In the genomic region with DNA sequence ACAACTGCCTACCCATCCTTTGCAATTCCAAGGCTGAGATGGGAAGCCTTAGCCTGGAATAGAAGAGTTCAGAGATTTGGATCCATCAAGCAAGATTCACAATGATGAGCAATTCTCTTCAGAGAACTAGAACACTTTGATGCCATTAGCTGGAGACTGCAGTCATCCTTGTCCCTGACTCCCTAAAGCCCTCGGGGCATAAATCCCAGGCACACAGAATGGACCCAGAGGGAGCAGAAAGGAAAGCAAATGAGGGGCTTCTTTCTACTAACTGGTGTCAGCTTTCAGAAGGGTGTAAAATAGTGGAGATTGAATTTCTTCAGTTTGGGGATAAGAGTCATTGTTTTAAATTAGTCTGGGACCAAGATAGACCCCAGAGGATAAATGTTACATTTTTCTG, we compare ENCODE assay signal across 31 cellular contexts.
"Had no signal": no experiment of that assay in that cellular context is flagged by ENCODE, and none has a peak within 500 bp of the region (broad histone marks: within the 10 kb centered on the region; RNA-seq: fewer than 3 reads in every experiment).

No MANE protein-coding gene starts in this region.

- H3K27me3 ChIP-seq: brain microvascular endothelial cell had no signal

- DNase-seq: activated CD4-positive, alpha-beta T cell treated with anti-CD3 and anti-CD28 coated beads, Interleukin-2, amount 10 ng/mL, durations not matched to agents 24 days and 14 days; activated CD4-positive, alpha-beta T cell treated with anti-CD3 and anti-CD28 coated beads, Interleukin-2, amount 50 U/mL, for 4 hours; activated CD8-positive, alpha-beta T cell treated with anti-CD3 and anti-CD28 coated beads for 36 hours; activated effector memory CD4-positive, alpha-beta T cell treated with anti-CD3 and anti-CD28 coated beads, Interleukin-2, amount 50 U/mL, for 16 hours; activated naive CD4-positive, alpha-beta T cell; activated naive CD4-positive, alpha-beta T cell treated with anti-CD3 and anti-CD28 coated beads, Interleukin-2, amount 50 U/mL, for 16 hours; activated naive CD8-positive, alpha-beta T cell treated with anti-CD3 and anti-CD28 coated beads for 36 hours; activated T-cell treated with anti-CD3 and anti-CD28 coated beads, Interleukin-2, amount 50 U/mL, for 1 hour; activated T-cell treated with anti-CD3 and anti-CD28 coated beads, Interleukin-2, amount 50 U/mL, for 72 hours; amniotic stem cell; aorta; brain microvascular endothelial cell; central memory CD4-positive, alpha-beta T cell; MM.1S; NCI-H1092; NCI-H1436 treated with DMSO at 0.1 percent for 48 hours; NCI-H187 treated with DMSO at 0.1 percent for 48 hours; NCI-H2081; NCI-H2227 treated with DMSO at 0.1 percent for 48 hours; NCI-H446; NCI-H510A treated with DMSO at 0.1 percent for 48 hours; NCI-H526 treated with DMSO at 0.1 percent for 48 hours; NK-92 treated with Interleukin-12 subunit alpha and Interleukin-12 subunit beta, amount 100 ng/mL, for 24 hours; PC-9; SIG-M5; SW 1271; T1000 had no signal

- H3K4me3 Mint-ChIP-seq: activated CD4-positive, alpha-beta T cell treated with anti-CD3 and anti-CD28 coated beads, Interleukin-2, amount 10 ng/mL, durations not matched to agents 24 days and 14 days; activated CD8-positive, alpha-beta T cell treated with anti-CD3 and anti-CD28 coated beads for 36 hours; activated naive CD8-positive, alpha-beta T cell treated with anti-CD3 and anti-CD28 coated beads for 36 hours; activated T-cell treated with anti-CD3 and anti-CD28 coated beads, Interleukin-2, amount 50 U/mL, for 72 hours; activated T-helper 17 cell treated with anti-CD3 and anti-CD28 coated beads, Interleukin-2, amount 50 U/mL, for 72 hours had no signal

- H3K27ac ChIP-seq: brain microvascular endothelial cell, KMS-11, PC-9, RWPE1 had no signal

- H3K27ac Mint-ChIP-seq: activated CD4-positive, alpha-beta T cell treated with anti-CD3 and anti-CD28 coated beads, Interleukin-2, amount 10 ng/mL, durations not matched to agents 24 days and 14 days; activated CD8-positive, alpha-beta T cell treated with anti-CD3 and anti-CD28 coated beads for 36 hours; activated naive CD8-positive, alpha-beta T cell treated with anti-CD3 and anti-CD28 coated beads for 36 hours; activated T-cell treated with anti-CD3 and anti-CD28 coated beads, Interleukin-2, amount 50 U/mL, for 72 hours; activated T-helper 17 cell treated with anti-CD3 and anti-CD28 coated beads, Interleukin-2, amount 50 U/mL, for 72 hours had no signal

- H3K4me3 ChIP-seq: PC-9 had no signal

- ATAC-seq: activated CD8-positive, alpha-beta T cell treated with anti-CD3 and anti-CD28 coated beads for 36 hours; activated T-cell treated with anti-CD3 and anti-CD28 coated beads, Interleukin-2, amount 50 U/mL, for 72 hours; activated T-helper 17 cell treated with anti-CD3 and anti-CD28 coated beads, Interleukin-2, amount 50 U/mL, for 72 hours; Right ventricle myocardium inferior had no signal

- H3K9me3 Mint-ChIP-seq: activated CD4-positive, alpha-beta T cell treated with anti-CD3 and anti-CD28 coated beads, Interleukin-2, amount 10 ng/mL, durations not matched to agents 24 days and 14 days; activated naive CD8-positive, alpha-beta T cell treated with anti-CD3 and anti-CD28 coated beads for 36 hours; activated T-cell treated with anti-CD3 and anti-CD28 coated beads, Interleukin-2, amount 50 U/mL, for 72 hours; activated T-helper 17 cell treated with anti-CD3 and anti-CD28 coated beads, Interleukin-2, amount 50 U/mL, for 72 hours had no signal

- H3K4me1 Mint-ChIP-seq: activated CD4-positive, alpha-beta T cell treated with anti-CD3 and anti-CD28 coated beads, Interleukin-2, amount 10 ng/mL, durations not matched to agents 24 days and 14 days; activated naive CD8-positive, alpha-beta T cell treated with anti-CD3 and anti-CD28 coated beads for 36 hours; activated T-helper 17 cell treated with anti-CD3 and anti-CD28 coated beads, Interleukin-2, amount 50 U/mL, for 72 hours had no signal

- H3K36me3 ChIP-seq: brain microvascular endothelial cell had no signal

- H3K36me3 Mint-ChIP-seq: activated naive CD8-positive, alpha-beta T cell treated with anti-CD3 and anti-CD28 coated beads for 36 hours had no signal
